In genomic region chr6:170160031-170160627, GRCh38 we compare ENCODE assay signal across 20 cellular contexts.
DNase-seq lines count a peak whose midpoint lies in the region; ATAC-seq and TF ChIP-seq lines count a peak whose summit lies in the region.
"Had no signal": no experiment of that assay in that cellular context is flagged by ENCODE, and none has a peak within 500 bp of the region (broad histone marks: within the 10 kb centered on the region; RNA-seq: fewer than 3 reads in every experiment).

No MANE protein-coding gene starts in this region.

- intact Hi-C loops in spleen (cut with DNase I; ENCODE audit: low total_unique reads), result no loop called here
- intact Hi-C loops in upper lobe of right lung (cut with DNase I), result no loop called here

- no peaks in the 10 kb centered on the region for H3K9me3 Mint-ChIP-seq in activated T-cell treated with anti-CD3 and anti-CD28 coated beads, Interleukin-2, amount 50 U/mL, for 4 hours
- H3K9me3 Mint-ChIP-seq in activated CD8-positive, alpha-beta T cell treated with anti-CD3 and anti-CD28 coated beads, Interleukin-2, amount 10 ng/mL, durations not matched to agents 7 days and 5 days (ENCODE audit: insufficient read depth), result no peaks in the 10 kb centered on the region
- H3K9me3 Mint-ChIP-seq: IgD-negative memory B cell; naive thymus-derived CD8-positive, alpha-beta T cell; T-cell had no signal

- no peak for ATAC-seq in activated T-cell treated with anti-CD3 and anti-CD28 coated beads, Interleukin-2, amount 50 U/mL, for 4 hours
- peak; percentile 14 for ATAC-seq in activated CD8-positive, alpha-beta T cell treated with anti-CD3 and anti-CD28 coated beads, Interleukin-2, amount 10 ng/mL, durations not matched to agents 7 days and 5 days
- no peak for ATAC-seq in upper lobe of right lung
- ATAC-seq: naive thymus-derived CD8-positive, alpha-beta T cell; T-cell had no signal

- H3K4me1 ChIP-seq in spleen (no peaks in the 10 kb centered on the region), upper lobe of right lung (no peaks in the 10 kb centered on the region)
- H3K4me1 ChIP-seq: HAP-1, Peyer's patch, prostate gland had no signal

- no peaks in the 10 kb centered on the region for H3K36me3 ChIP-seq in spleen
- no peaks in the 10 kb centered on the region for H3K36me3 ChIP-seq in upper lobe of right lung
- H3K36me3 ChIP-seq: HAP-1, Peyer's patch, prostate gland had no signal

- H3K27me3 ChIP-seq in spleen (replicated peaks in 1 of 7) (peaks cover 0 to 23% (median 0%) of the 10 kb centered on the region in 7 donors), upper lobe of right lung (no peaks in the 10 kb centered on the region)
- H3K27me3 ChIP-seq: Peyer's patch had no signal

- WGBS in spleen, 5 donors, result 87 to 95% (median 93%) methylated on average over 21 to 40 of the region's 40 CpGs

- POLR2A ChIA-PET in activated CD8-positive, alpha-beta T cell treated with anti-CD3 and anti-CD28 coated beads, Interleukin-2, amount 10 ng/mL, durations not matched to agents 7 days and 5 days (lab: Charles Lee), result no interaction called here

- H3K36me3 Mint-ChIP-seq in activated T-cell treated with anti-CD3 and anti-CD28 coated beads, Interleukin-2, amount 50 U/mL, for 4 hours (ENCODE audit: insufficient read depth), result no peaks in the 10 kb centered on the region
- H3K36me3 Mint-ChIP-seq in activated CD8-positive, alpha-beta T cell treated with anti-CD3 and anti-CD28 coated beads, Interleukin-2, amount 10 ng/mL, durations not matched to agents 7 days and 5 days (ENCODE audit: low read depth), result no peaks in the 10 kb centered on the region
- H3K36me3 Mint-ChIP-seq: naive thymus-derived CD8-positive, alpha-beta T cell; T-cell had no signal

- no peak overlapping the region for H3K27ac ChIP-seq in spleen
- H3K27ac ChIP-seq in caudate nucleus (ENCODE audit: low read depth, low read length), result no peak overlapping the region
- H3K27ac ChIP-seq in upper lobe of right lung, result no peak overlapping the region
- H3K27ac ChIP-seq: Peyer's patch, prostate gland had no signal

- CTCF ChIA-PET in activated CD8-positive, alpha-beta T cell treated with anti-CD3 and anti-CD28 coated beads, Interleukin-2, amount 10 ng/mL, durations not matched to agents 7 days and 5 days (lab: Charles Lee), result no interaction called here

- H3K4me1 Mint-ChIP-seq in activated T-cell treated with anti-CD3 and anti-CD28 coated beads, Interleukin-2, amount 50 U/mL, for 4 hours (ENCODE audit: low read depth), result peaks cover 4% of the 10 kb centered on the region
- H3K4me1 Mint-ChIP-seq in activated CD8-positive, alpha-beta T cell treated with anti-CD3 and anti-CD28 coated beads, Interleukin-2, amount 10 ng/mL, durations not matched to agents 7 days and 5 days (ENCODE audit: low read depth), result peaks cover 12% of the 10 kb centered on the region
- H3K4me1 Mint-ChIP-seq: IgD-negative memory B cell had no signal

- no peak for TF ChIP-seq CTCF in LNCaP clone FGC (IDR thresholded peaks at IDR 0.05; ENCODE audit: control insufficient read depth, extremely low read depth, insufficient read depth)
- no peak for TF ChIP-seq CTCF in spleen (IDR thresholded peaks at IDR 0.05 in 8 of 11, conservative IDR thresholded peaks at IDR 0.05 in 3 of 11)
- no peak for TF ChIP-seq CTCF in upper lobe of right lung (IDR thresholded peaks at IDR 0.05)

- TF ChIP-seq POLR2A in spleen (IDR thresholded peaks at IDR 0.05), result no peak

- H3K4me3 ChIP-seq in LNCaP clone FGC (ENCODE audit: low read depth, low read length) (peak overlapping the region; percentile 99), spleen (no peak overlapping the region), upper lobe of right lung (no peak overlapping the region)
- H3K4me3 ChIP-seq: HAP-1, Peyer's patch, prostate gland had no signal

- no peaks in the 10 kb centered on the region for H3K27me3 Mint-ChIP-seq in activated T-cell treated with anti-CD3 and anti-CD28 coated beads, Interleukin-2, amount 50 U/mL, for 4 hours (ENCODE audit: low read depth)
- H3K27me3 Mint-ChIP-seq in activated CD8-positive, alpha-beta T cell treated with anti-CD3 and anti-CD28 coated beads, Interleukin-2, amount 10 ng/mL, durations not matched to agents 7 days and 5 days (ENCODE audit: low read depth), result no peaks in the 10 kb centered on the region

- no peak overlapping the region for H3K4me3 Mint-ChIP-seq in activated T-cell treated with anti-CD3 and anti-CD28 coated beads, Interleukin-2, amount 50 U/mL, for 4 hours
- H3K4me3 Mint-ChIP-seq in activated CD8-positive, alpha-beta T cell treated with anti-CD3 and anti-CD28 coated beads, Interleukin-2, amount 10 ng/mL, durations not matched to agents 7 days and 5 days, result no peak overlapping the region
- H3K4me3 Mint-ChIP-seq: IgD-negative memory B cell; naive thymus-derived CD8-positive, alpha-beta T cell; T-cell had no signal

- H3K9me3 ChIP-seq in spleen, result peaks cover 0 to 6% (median 0%) of the 10 kb centered on the region in 8 donors
- H3K9me3 ChIP-seq in upper lobe of right lung, result no peaks in the 10 kb centered on the region
- H3K9me3 ChIP-seq: HAP-1, Peyer's patch, prostate gland had no signal

- DNase-seq in activated T-cell treated with anti-CD3 and anti-CD28 coated beads for 48 hours (ENCODE audit: low read depth), result peak; percentile 36
- no peak for DNase-seq in activated T-cell treated with anti-CD3 and anti-CD28 coated beads, Interleukin-2, amount 50 U/mL, for 4 hours
- DNase-seq in LNCaP clone FGC (ENCODE audit: low read depth), result no peak
- peak; percentile 56 for DNase-seq in activated CD8-positive, alpha-beta T cell treated with anti-CD3 and anti-CD28 coated beads, Interleukin-2, amount 10 ng/mL, durations not matched to agents 7 days and 5 days
- peak; percentile 74 for DNase-seq in spleen
- DNase-seq in caudate nucleus (lab: John Stamatoyannopoulos, UW), result no peak
- no peak for DNase-seq in upper lobe of right lung
- no peak for DNase-seq in CD1c-positive myeloid dendritic cell (ENCODE audit: extremely low spot score)
- DNase-seq: amygdala; cerebellar nuclear complex; foreskin melanocyte; NCI-H1417 treated with DMSO at 0.1 percent for 48 hours; NCI-H446 treated with DMSO at 0.1 percent for 48 hours; Peyer's patch; stimulated activated CD4-positive, alpha-beta T cell treated with anti-CD3 and anti-CD28 coated beads, Interleukin-12 subunit alpha, Interleukin-12 subunit beta, amount 100 ng/mL, for 4 hours had no signal

- no peak overlapping the region for H3K27ac Mint-ChIP-seq in activated CD8-positive, alpha-beta T cell treated with anti-CD3 and anti-CD28 coated beads, Interleukin-2, amount 10 ng/mL, durations not matched to agents 7 days and 5 days
- H3K27ac Mint-ChIP-seq: IgD-negative memory B cell, T-cell had no signal

Comparison
In these comparisons a context has a peak if more than half of its experiments do, and no peak if none do; other contexts are left out.
1. DNase-seq: peak in activated T-cell treated with anti-CD3 and anti-CD28 coated beads for 48 hours (single experiment), activated CD8-positive, alpha-beta T cell treated with anti-CD3 and anti-CD28 coated beads, Interleukin-2, amount 10 ng/mL, durations not matched to agents 7 days and 5 days (single experiment) and spleen (single experiment); none in activated T-cell treated with anti-CD3 and anti-CD28 coated beads, Interleukin-2, amount 50 U/mL, for 4 hours (single experiment), LNCaP clone FGC (single experiment), caudate nucleus (0 of 61), upper lobe of right lung (single experiment) and CD1c-positive myeloid dendritic cell (single experiment).